Comparison of ENCODE assay signal across 1 cellular context in the genomic region with DNA sequence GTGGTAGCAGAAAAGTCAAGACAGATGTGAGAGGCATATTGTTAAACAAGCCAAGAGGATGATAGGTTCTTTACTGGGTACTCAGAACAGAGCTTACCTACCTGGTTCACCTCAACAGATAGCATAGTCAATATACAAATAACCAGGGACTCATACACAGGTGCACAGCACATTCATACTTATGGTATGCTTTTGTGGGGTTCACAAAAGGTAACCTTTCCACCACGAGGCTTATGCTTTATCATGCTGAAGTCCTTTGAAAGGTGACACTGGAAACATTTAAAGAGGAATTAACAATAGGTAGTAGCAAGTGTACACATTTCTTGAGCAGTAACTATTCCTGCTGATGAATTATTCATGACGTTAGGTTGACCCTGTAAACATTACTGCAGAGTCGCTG.
TF ChIP-seq lines count a peak whose summit lies in the region.

No MANE protein-coding gene starts in this region.

TF ChIP-seq in GM23338, 12 proteins besides CTCF, POLR2A, EP300 and RAD21 (continued from another document):
- TF ChIP-seq ZNF114 (CRISPR knock-in tag; IDR thresholded peaks at IDR 0.05) (no peak), ZNF331 (CRISPR knock-in tag; IDR thresholded peaks at IDR 0.05; ENCODE audit: low read depth) (no peak)
